ENCODE assay signal across 1 cellular context in genomic region chr1:234599617-234600417, GRCh38.
TF ChIP-seq lines count a peak whose summit lies in the region.

No MANE protein-coding gene starts in this region.

TF ChIP-seq in HepG2, 621 proteins besides CTCF, POLR2A, EP300 and RAD21 (continued from another document and continues in another):
- TF ChIP-seq MAF1 (CRISPR knock-in tag; IDR thresholded peaks at IDR 0.05; ENCODE audit: borderline replicate concordance): peak; percentile 39; the same call in 1 of the 2 replicates
- TF ChIP-seq ZEB1 (IDR thresholded peaks at IDR 0.05; ENCODE audit: insufficient replicate concordance, low read depth): no peak
- no peak; the same call in 1 of the 2 replicates for TF ChIP-seq REXO4 (CRISPR knock-in tag; IDR thresholded peaks at IDR 0.05; ENCODE audit: borderline replicate concordance)
- peak; percentile 58; the same call in 1 of the 2 replicates for TF ChIP-seq KLF15 (CRISPR knock-in tag; IDR thresholded peaks at IDR 0.05; ENCODE audit: borderline replicate concordance)
- peak; percentile 99 for TF ChIP-seq RBFOX2 (IDR thresholded peaks at IDR 0.05; ENCODE audit: low read depth, low read length)
- TF ChIP-seq GTF3A (CRISPR knock-in tag; conservative IDR thresholded peaks at IDR 0.05): no peak
- TF ChIP-seq MAFK (conservative IDR thresholded peaks at IDR 0.05 in 1 of 2, IDR thresholded peaks at IDR 0.05 in 1 of 2; ENCODE audit: low read length in 2 of 2): no peak
- TF ChIP-seq DPF2 (CRISPR knock-in tag; IDR thresholded peaks at IDR 0.05; ENCODE audit: borderline replicate concordance, low read depth): no peak
- TF ChIP-seq ZNF407 (CRISPR knock-in tag; IDR thresholded peaks at IDR 0.05; ENCODE audit: not compliant biosample characterization): peak; percentile 79
- no peak for TF ChIP-seq ZNF597 (CRISPR knock-in tag; IDR thresholded peaks at IDR 0.05)
- no peak for TF ChIP-seq ZNF333 (CRISPR knock-in tag; IDR thresholded peaks at IDR 0.05; ENCODE audit: borderline replicate concordance)
- TF ChIP-seq GATA4 (IDR thresholded peaks at IDR 0.05; ENCODE audit: borderline replicate concordance, low read depth): peak; percentile 46; the same call in 1 of the 2 replicates
- peak; percentile 88 for TF ChIP-seq ZMAT3 (CRISPR knock-in tag; conservative IDR thresholded peaks at IDR 0.05)
- TF ChIP-seq ZFAT (CRISPR knock-in tag; conservative IDR thresholded peaks at IDR 0.05): 0 out of 2 replicates have a peak, but pooled peaks have one; percentile 45
- no peak for TF ChIP-seq MEIS1 (CRISPR knock-in tag; IDR thresholded peaks at IDR 0.05; ENCODE audit: borderline replicate concordance)
- no peak for TF ChIP-seq ZNF251 (CRISPR knock-in tag; IDR thresholded peaks at IDR 0.05)
- TF ChIP-seq ZNF382 (CRISPR knock-in tag; IDR thresholded peaks at IDR 0.05; ENCODE audit: borderline replicate concordance): no peak
- no peak for TF ChIP-seq ZFP1 (CRISPR knock-in tag; IDR thresholded peaks at IDR 0.05)
- TF ChIP-seq ZNF772 (CRISPR knock-in tag; IDR thresholded peaks at IDR 0.05): peak; percentile 89
- peak; percentile 49; the same call in 1 of the 2 replicates for TF ChIP-seq AKAP8 (CRISPR knock-in tag; IDR thresholded peaks at IDR 0.05)
- TF ChIP-seq MEIS2 (CRISPR knock-in tag; IDR thresholded peaks at IDR 0.05): peak; percentile 79
- peak; percentile 78 for TF ChIP-seq DR1 (CRISPR knock-in tag; IDR thresholded peaks at IDR 0.05)
- TF ChIP-seq ZIK1 (CRISPR knock-in tag; IDR thresholded peaks at IDR 0.05; ENCODE audit: borderline replicate concordance, low read depth): 0 out of 2 replicates have a peak, but pooled peaks have one; percentile 49
- no peak for TF ChIP-seq NCOA5 (CRISPR knock-in tag; IDR thresholded peaks at IDR 0.05)
- TF ChIP-seq ZNF484 (CRISPR knock-in tag; IDR thresholded peaks at IDR 0.05; ENCODE audit: borderline replicate concordance, low read depth): no peak
- TF ChIP-seq ZNF292 (CRISPR knock-in tag; IDR thresholded peaks at IDR 0.05; ENCODE audit: borderline replicate concordance, low read depth): no peak
- peak; percentile 93 for TF ChIP-seq ZBTB43 (CRISPR knock-in tag; conservative IDR thresholded peaks at IDR 0.05)
- TF ChIP-seq ZNF589 (CRISPR knock-in tag; conservative IDR thresholded peaks at IDR 0.05): no peak
- TF ChIP-seq ZNF318 (CRISPR knock-in tag; IDR thresholded peaks at IDR 0.05): no peak
- TF ChIP-seq HNRNPH1 (optimal IDR thresholded peaks at IDR 0.05; ENCODE audit: low read depth, low read length): no peak
- TF ChIP-seq SAP130 (CRISPR knock-in tag; IDR thresholded peaks at IDR 0.05; ENCODE audit: low read depth): peak; percentile 80
- peak; percentile 65; the same call in 1 of the 2 replicates for TF ChIP-seq ZBTB44 (CRISPR knock-in tag; IDR thresholded peaks at IDR 0.05)
- 0 out of 2 replicates have a peak, but pooled peaks have one; percentile 50 for TF ChIP-seq MBD4 (IDR thresholded peaks at IDR 0.05; ENCODE audit: borderline replicate concordance, low read length)
- TF ChIP-seq TBX2 (CRISPR knock-in tag; IDR thresholded peaks at IDR 0.05; ENCODE audit: borderline replicate concordance): peak; percentile 76
- no peak for TF ChIP-seq ZNF530 (CRISPR knock-in tag; IDR thresholded peaks at IDR 0.05; ENCODE audit: low read depth)
